ENCODE assay signal across 16 cellular contexts in the genomic region with DNA sequence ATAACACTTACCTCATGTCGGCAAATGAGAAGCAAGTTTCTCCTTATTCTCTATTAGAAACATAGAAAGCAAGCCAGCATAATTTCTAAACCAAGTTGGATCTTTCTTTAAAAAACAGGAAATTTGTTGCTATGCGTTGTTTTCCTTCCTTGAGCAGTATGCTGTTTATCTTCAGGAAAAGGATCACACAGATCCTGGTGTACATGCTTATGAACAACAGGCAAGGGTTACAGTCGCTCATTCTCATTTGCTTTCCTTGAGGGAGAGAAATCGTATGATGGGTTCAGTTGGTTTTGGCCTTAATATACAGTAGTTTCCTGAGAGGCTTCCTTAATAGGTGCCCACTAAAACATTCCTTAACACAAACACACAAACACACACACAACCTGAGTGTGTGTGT.
A peak's percentile ranks its signal among the peaks of the same experiment; 100 is the strongest.
DNase-seq lines count a peak whose midpoint lies in the region; ATAC-seq and TF ChIP-seq lines count a peak whose summit lies in the region.
"Had no signal": no experiment of that assay in that cellular context is flagged by ENCODE, and none has a peak within 500 bp of the region (broad histone marks: within the 10 kb centered on the region; RNA-seq: fewer than 3 reads in every experiment).

No MANE protein-coding gene starts in this region.

- H3K36me3 ChIP-seq in left lung (no peaks in the 10 kb centered on the region), stomach (no peaks in the 10 kb centered on the region), smooth muscle cell (ENCODE audit: low read depth) (no peaks in the 10 kb centered on the region)

- H3K27ac ChIP-seq in left lung (peak overlapping the region; percentile 2 to 53), stomach (peak overlapping the region in 4 of 5 donors; percentile 13 to 59 (median 46)), smooth muscle cell (ENCODE audit: low read depth) (no peak overlapping the region)

- 81 to 85% (median 82%) methylated on average over 4 of the region's 4 CpGs for WGBS in stomach, 5 donors
- WGBS in smooth muscle cell (ENCODE audit: low lambda C conversion rate), result 91% methylated on average over 4 of the region's 4 CpGs

- no peak for TF ChIP-seq EP300 in stomach (IDR thresholded peaks at IDR 0.05)

- no peak overlapping the region for H2AFZ ChIP-seq in smooth muscle cell (ENCODE audit: low read depth)

- H3K27me3 Mint-ChIP-seq in activated T-cell treated with anti-CD3 and anti-CD28 coated beads, Interleukin-2, amount 50 U/mL, for 72 hours (ENCODE audit: low read depth), result no peaks in the 10 kb centered on the region
- H3K27me3 Mint-ChIP-seq in activated T-helper 1 cell treated with anti-CD3 and anti-CD28 coated beads, Interleukin-12 subunit alpha, Interleukin-12 subunit beta, Interleukin-2, Interleukin-4 antibody, amounts not matched to agents 30 ng/mL and 10 ng/mL and 1 ng/mL, durations not matched to agents 14 hours and 24 hours and 36 hours (ENCODE audit: insufficient read depth), result no peaks in the 10 kb centered on the region
- H3K27me3 Mint-ChIP-seq: activated naive CD8-positive, alpha-beta T cell treated with anti-CD3 and anti-CD28 coated beads, Interleukin-2, amount 10 ng/mL, durations not matched to agents 7 days and 5 days had no signal

- H3K4me1 ChIP-seq in left lung, result peaks cover 1 to 41% of the 10 kb centered on the region in 2 donors
- peaks cover 0 to 36% (median 8%) of the 10 kb centered on the region in 4 donors for H3K4me1 ChIP-seq in stomach
- H3K4me1 ChIP-seq in smooth muscle cell (ENCODE audit: low read depth), result peaks cover 10% of the 10 kb centered on the region

- peak overlapping the region; percentile 57 to 96 for H3K4me3 Mint-ChIP-seq in activated T-cell treated with anti-CD3 and anti-CD28 coated beads, Interleukin-2, amount 50 U/mL, for 72 hours
- H3K4me3 Mint-ChIP-seq in activated T-helper 1 cell treated with anti-CD3 and anti-CD28 coated beads, Interleukin-12 subunit alpha, Interleukin-12 subunit beta, Interleukin-2, Interleukin-4 antibody, amounts not matched to agents 30 ng/mL and 10 ng/mL and 1 ng/mL, durations not matched to agents 14 hours and 24 hours and 36 hours, result peak overlapping the region; percentile 8
- H3K4me3 Mint-ChIP-seq: activated naive CD8-positive, alpha-beta T cell treated with anti-CD3 and anti-CD28 coated beads, Interleukin-2, amount 10 ng/mL, durations not matched to agents 7 days and 5 days had no signal

- intact Hi-C loops in activated T-helper 1 cell treated with anti-CD3 and anti-CD28 coated beads, Interleukin-12 subunit alpha, Interleukin-12 subunit beta, Interleukin-2, Interleukin-4 antibody, amounts not matched to agents 30 ng/mL and 10 ng/mL and 1 ng/mL, durations not matched to agents 14 hours and 24 hours and 36 hours (cut with micrococcal nuclease), result no loop called here
- intact Hi-C loops in left lung (cut with DNase I) (no loop called here), stomach (cut with DNase I; ENCODE audit: low total_unique reads) (no loop called here)

- H3K27me3 ChIP-seq in left lung (no peaks in the 10 kb centered on the region), stomach (no peaks in the 10 kb centered on the region), smooth muscle cell (ENCODE audit: low read depth) (no peaks in the 10 kb centered on the region)

- H3K79me2 ChIP-seq in smooth muscle cell (ENCODE audit: low read depth), result peaks cover 56% of the 10 kb centered on the region

- TF ChIP-seq CTCF in left lung (IDR thresholded peaks at IDR 0.05) (no peak), stomach (IDR thresholded peaks at IDR 0.05) (no peak), smooth muscle cell (IDR thresholded peaks at IDR 0.05; ENCODE audit: borderline replicate concordance, insufficient read depth, poor library complexity, severe bottlenecking) (no peak)

- H3K27ac Mint-ChIP-seq in activated T-cell treated with anti-CD3 and anti-CD28 coated beads, Interleukin-2, amount 50 U/mL, for 72 hours, result peak overlapping the region; percentile 99
- H3K27ac Mint-ChIP-seq in activated T-helper 1 cell treated with anti-CD3 and anti-CD28 coated beads, Interleukin-12 subunit alpha, Interleukin-12 subunit beta, Interleukin-2, Interleukin-4 antibody, amounts not matched to agents 30 ng/mL and 10 ng/mL and 1 ng/mL, durations not matched to agents 14 hours and 24 hours and 36 hours, result peak overlapping the region; percentile 89

- no peaks in the 10 kb centered on the region for H3F3A ChIP-seq in smooth muscle cell (ENCODE audit: low read depth)

- H3K36me3 Mint-ChIP-seq in activated T-cell treated with anti-CD3 and anti-CD28 coated beads, Interleukin-2, amount 50 U/mL, for 72 hours (ENCODE audit: insufficient read depth in 2 of 2), result peaks cover 31 to 63% of the 10 kb centered on the region in 2 donors
- peaks cover 65% of the 10 kb centered on the region for H3K36me3 Mint-ChIP-seq in activated T-helper 1 cell treated with anti-CD3 and anti-CD28 coated beads, Interleukin-12 subunit alpha, Interleukin-12 subunit beta, Interleukin-2, Interleukin-4 antibody, amounts not matched to agents 30 ng/mL and 10 ng/mL and 1 ng/mL, durations not matched to agents 14 hours and 24 hours and 36 hours (ENCODE audit: low read depth)

- DNase-seq in activated T-cell treated with anti-CD3 and anti-CD28 coated beads, Interleukin-2, amount 50 U/mL, for 72 hours, result no peak
- DNase-seq in activated T-cell treated with anti-CD3 and anti-CD28 coated beads, Interleukin-2, amount 50 U/mL, for 48 hours, result no peak
- no peak for DNase-seq in activated T-helper 1 cell treated with anti-CD3 and anti-CD28 coated beads, Interleukin-12 subunit alpha, Interleukin-12 subunit beta, Interleukin-2, Interleukin-4 antibody, amounts not matched to agents 30 ng/mL and 10 ng/mL and 1 ng/mL, durations not matched to agents 14 hours and 24 hours and 36 hours (ENCODE audit: low spot score)
- DNase-seq in left lung (no peak), stomach (no peak), OCI-M1 (lab: John Stamatoyannopoulos, UW) (no peak), HuH-7.5 (ENCODE audit: low spot score) (no peak), smooth muscle cell (lab: John Stamatoyannopoulos, UW; ENCODE audit: unreplicated experiment) (no peak)
- DNase-seq: activated CD4-positive, alpha-beta T cell treated with anti-CD3 and anti-CD28 coated beads for 4 hours; activated naive CD8-positive, alpha-beta T cell treated with anti-CD3 and anti-CD28 coated beads, Interleukin-2, amount 10 ng/mL, durations not matched to agents 7 days and 5 days; cerebellar nuclear complex; DMS153; NCI-H187 treated with DMSO at 0.1 percent for 48 hours; NCI-H774 had no signal

- peaks cover 94% of the 10 kb centered on the region for H3K4me1 Mint-ChIP-seq in activated T-cell treated with anti-CD3 and anti-CD28 coated beads, Interleukin-2, amount 50 U/mL, for 72 hours (ENCODE audit: low read depth)
- H3K4me1 Mint-ChIP-seq in activated T-helper 1 cell treated with anti-CD3 and anti-CD28 coated beads, Interleukin-12 subunit alpha, Interleukin-12 subunit beta, Interleukin-2, Interleukin-4 antibody, amounts not matched to agents 30 ng/mL and 10 ng/mL and 1 ng/mL, durations not matched to agents 14 hours and 24 hours and 36 hours (ENCODE audit: low read depth), result peaks cover 90% of the 10 kb centered on the region

- H4K20me1 ChIP-seq in smooth muscle cell (ENCODE audit: low read depth), result peaks cover 17% of the 10 kb centered on the region

- H3K9ac ChIP-seq in smooth muscle cell (ENCODE audit: low read depth), result no peak overlapping the region

- TF ChIP-seq POLR2A in stomach (IDR thresholded peaks at IDR 0.05), result no peak

- H3K4me3 ChIP-seq in left lung (no peak overlapping the region), stomach (no peak overlapping the region), smooth muscle cell (no peak overlapping the region)

- H3K9me3 Mint-ChIP-seq in activated T-cell treated with anti-CD3 and anti-CD28 coated beads, Interleukin-2, amount 50 U/mL, for 72 hours, result peaks cover 0 to 5% of the 10 kb centered on the region in 2 donors
- no peaks in the 10 kb centered on the region for H3K9me3 Mint-ChIP-seq in activated T-helper 1 cell treated with anti-CD3 and anti-CD28 coated beads, Interleukin-12 subunit alpha, Interleukin-12 subunit beta, Interleukin-2, Interleukin-4 antibody, amounts not matched to agents 30 ng/mL and 10 ng/mL and 1 ng/mL, durations not matched to agents 14 hours and 24 hours and 36 hours
- H3K9me3 Mint-ChIP-seq: activated naive CD8-positive, alpha-beta T cell treated with anti-CD3 and anti-CD28 coated beads, Interleukin-2, amount 10 ng/mL, durations not matched to agents 7 days and 5 days had no signal

- no peak overlapping the region for H3K4me2 ChIP-seq in smooth muscle cell

- ATAC-seq in activated T-cell treated with anti-CD3 and anti-CD28 coated beads, Interleukin-2, amount 50 U/mL, for 72 hours (replicated peaks in 1 of 2), result no peak
- no peak for ATAC-seq in left lung
- ATAC-seq: HCT116, left lobe of liver had no signal

- H3K9me3 ChIP-seq in left lung (no peaks in the 10 kb centered on the region), stomach (no peaks in the 10 kb centered on the region), smooth muscle cell (replicated peaks; ENCODE audit: low read depth) (no peaks in the 10 kb centered on the region)
